Comparison of ENCODE assay signal across 33 cellular contexts in the genomic region with DNA sequence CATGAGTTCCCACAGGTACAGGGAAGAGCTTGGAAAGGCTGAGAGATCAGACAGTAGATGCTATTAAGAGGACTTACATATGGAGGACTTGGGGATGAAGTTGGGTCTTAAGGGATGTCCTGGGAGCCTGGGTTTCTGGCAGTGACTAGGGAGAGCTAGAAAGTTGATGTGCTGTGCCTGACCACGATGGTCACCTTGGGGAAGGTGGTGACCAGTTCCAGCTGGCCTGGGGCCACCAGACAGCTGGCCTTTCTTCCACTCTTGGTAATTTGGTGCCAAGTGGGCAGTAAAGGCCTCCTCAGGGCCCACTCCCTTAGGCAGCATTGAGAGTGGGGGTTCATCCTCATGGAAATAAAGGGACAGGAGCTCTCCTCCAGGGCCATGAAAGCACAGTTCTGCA. TPM values are rescaled to one million over a fixed set of nuclear protein-coding genes. Genes with fewer than 3 reads are reported as not detected.
"Had no signal": no experiment of that assay in that cellular context is flagged by ENCODE, and none has a peak within 500 bp of the region (broad histone marks: within the 10 kb centered on the region; RNA-seq: fewer than 3 reads in every experiment).

No MANE protein-coding gene starts in this region.

- H3K36me3 ChIP-seq: adrenal gland, cardiac muscle cell, gastroesophageal sphincter, ovary, prostate gland, uterus had no signal

- H2AFZ ChIP-seq: hepatocyte had no signal

- H3K4me2 ChIP-seq: hepatocyte had no signal

- H3K36me3 Mint-ChIP-seq: brain, type B pancreatic cell had no signal

- ATAC-seq: activated naive CD4-positive, alpha-beta T cell treated with anti-CD3 and anti-CD28 coated beads, Interleukin-2, amount 50 U/mL, for 72 hours; effector memory CD8-positive, alpha-beta T cell; gastroesophageal sphincter; left cardiac atrium; sciatic nerve had no signal

- DNase-seq: activated CD4-positive, alpha-beta T cell treated with anti-CD3 and anti-CD28 coated beads for 4 hours; activated CD4-positive, alpha-beta T cell treated with anti-CD3 and anti-CD28 coated beads, Interleukin-2, amount 50 U/mL, for 4 hours; activated gamma-delta T cell; activated T-cell treated with anti-CD3 and anti-CD28 coated beads, Interleukin-2, amount 50 U/mL, for 1 hour; adrenal gland; aorta; cerebellar nuclear complex; effector memory CD8-positive, alpha-beta T cell; left cardiac atrium; mammary epithelial cell; naive B cell; nephron progenitor cell; ovary; retina; stimulated activated CD4-positive, alpha-beta T cell treated with anti-CD3 and anti-CD28 coated beads, Interleukin-12 subunit alpha, Interleukin-12 subunit beta, amount 100 ng/mL, for 4 hours; stimulated activated CD4-positive, alpha-beta T cell treated with anti-CD3 and anti-CD28 coated beads, Interleukin-4, amount 100 ng/mL, for 1 hour; SW 1271; uterus had no signal

- H3K27ac ChIP-seq: adrenal gland, cardiac muscle cell, coronary artery, gastroesophageal sphincter, hepatocyte, ovary, prostate gland, uterus, VCaP had no signal

- H3K4me3 Mint-ChIP-seq: activated T-helper 1 cell treated with anti-CD3 and anti-CD28 coated beads, Interleukin-12 subunit alpha, Interleukin-12 subunit beta, Interleukin-2, Interleukin-4 antibody, amounts not matched to agents 30 ng/mL and 10 ng/mL and 1 ng/mL, durations not matched to agents 14 hours and 24 hours and 36 hours; brain; effector memory CD8-positive, alpha-beta T cell; naive B cell; nephron progenitor cell; stimulated activated naive CD8-positive, alpha-beta T cell treated with anti-CD3 and anti-CD28 coated beads, Interleukin-15, Interleukin-2, amounts not matched to agents 100 ng/mL and 50 ng/mL, for 24 hours; type B pancreatic cell had no signal

- H3K4me1 ChIP-seq: adrenal gland, gastroesophageal sphincter, prostate gland, uterus had no signal

- H3K27me3 ChIP-seq: cardiac muscle cell, ovary, uterus had no signal

- H3K9me3 ChIP-seq: adrenal gland, prostate gland, uterus had no signal

- H3K4me3 ChIP-seq: adrenal gland, cardiac muscle cell, coronary artery, gastroesophageal sphincter, hepatocyte, ovary, prostate gland, skin epidermis, uterus had no signal

- H3K4me1 Mint-ChIP-seq: brain had no signal

- H3K27ac Mint-ChIP-seq: brain; effector memory CD8-positive, alpha-beta T cell; nephron progenitor cell; stimulated activated naive CD8-positive, alpha-beta T cell treated with anti-CD3 and anti-CD28 coated beads, Interleukin-15, Interleukin-2, amounts not matched to agents 100 ng/mL and 50 ng/mL, for 24 hours; type B pancreatic cell had no signal

- H3K79me2 ChIP-seq: hepatocyte had no signal

RNA-seq across cellular contexts. Expression of a gene that starts 13.9 kb away (rescaled TPM):
- total RNA-seq: fibroblast of lung, mammary epithelial cell had no signal

RNA-seq across cellular contexts. Expression of a gene that starts 38.7 kb away (rescaled TPM):
- total RNA-seq: cardiac muscle cell, fibroblast of lung, fibroblast of villous mesenchyme, mammary epithelial cell had no signal
